In the genomic region with DNA sequence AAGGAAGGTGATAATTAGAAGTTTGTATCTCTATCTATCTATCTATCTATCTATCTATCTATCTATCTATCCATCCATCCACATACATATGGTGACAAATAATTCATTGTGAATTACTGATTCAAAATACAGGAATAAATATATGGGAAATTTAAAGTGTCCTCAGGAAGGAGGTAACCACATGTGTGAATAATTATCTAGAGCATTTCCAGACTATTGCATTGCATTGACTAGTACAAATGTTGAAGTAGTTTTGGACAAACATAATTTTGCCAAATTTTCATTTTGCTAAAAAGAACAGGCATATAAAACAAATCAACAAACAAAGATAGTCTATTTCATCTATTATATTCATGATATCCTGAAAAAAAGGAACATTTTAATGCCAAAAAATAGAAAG, we compare ENCODE assay signal across 27 cellular contexts.
A peak's percentile ranks its signal among the peaks of the same experiment; 100 is the strongest.
DNase-seq lines count a peak whose midpoint lies in the region; ATAC-seq and TF ChIP-seq lines count a peak whose summit lies in the region.
"Had no signal": no experiment of that assay in that cellular context is flagged by ENCODE, and none has a peak within 500 bp of the region (broad histone marks: within the 10 kb centered on the region; RNA-seq: fewer than 3 reads in every experiment).

No MANE protein-coding gene starts in this region.

- H3K36me3 ChIP-seq in prostate gland: peaks cover 0 to 2% of the 10 kb centered on the region in 2 donors
- H3K36me3 ChIP-seq: neural progenitor cell had no signal

- H3K27ac Mint-ChIP-seq in effector memory CD8-positive, alpha-beta T cell: peak overlapping the region; percentile 50 to 89
- H3K27ac Mint-ChIP-seq: activated T-helper 1 cell treated with anti-CD3 and anti-CD28 coated beads, Interleukin-12 subunit alpha, Interleukin-12 subunit beta, Interleukin-2, Interleukin-4 antibody, amounts not matched to agents 30 ng/mL and 10 ng/mL and 1 ng/mL, durations not matched to agents 14 hours and 24 hours and 36 hours; dendritic cell treated with granulocyte-macrophage colony-stimulating factor and Interleukin-4, amounts not matched to agents 40 ng/mL and 50 ng/mL, for 4 days; neural progenitor cell had no signal

- ATAC-seq in effector memory CD8-positive, alpha-beta T cell (replicated peaks): no peak
- no peak for ATAC-seq in HG02840 (IDR thresholded peaks at IDR 0.05; ENCODE audit: low FRiP score, unreplicated experiment)
- ATAC-seq: activated CD8-positive, alpha-beta memory T cell treated with anti-CD3 and anti-CD28 coated beads, Interleukin-2, amount 10 ng/mL, durations not matched to agents 7 days and 5 days; HCT116; stimulated activated naive CD8-positive, alpha-beta T cell treated with anti-CD3 and anti-CD28 coated beads, Interleukin-15, Interleukin-2, amounts not matched to agents 100 U/mL and 50 U/mL, for 24 hours had no signal

- H3K9me3 ChIP-seq in prostate gland: no peaks in the 10 kb centered on the region
- H3K9me3 ChIP-seq: BLaER1, esophagus squamous epithelium had no signal

- H3K27me3 ChIP-seq in prostate gland (replicated peaks; ENCODE audit: insufficient read depth): no peaks in the 10 kb centered on the region
- H3K27me3 ChIP-seq: BLaER1, esophagus squamous epithelium, neural progenitor cell had no signal

- TF ChIP-seq POLR2A in prostate gland (IDR thresholded peaks at IDR 0.05): no peak

- no peaks in the 10 kb centered on the region for H3K27me3 Mint-ChIP-seq in effector memory CD8-positive, alpha-beta T cell
- H3K27me3 Mint-ChIP-seq: activated CD8-positive, alpha-beta memory T cell treated with anti-CD3 and anti-CD28 coated beads, Interleukin-2, amount 10 ng/mL, durations not matched to agents 7 days and 5 days; activated naive CD8-positive, alpha-beta T cell; dendritic cell treated with granulocyte-macrophage colony-stimulating factor and Interleukin-4, amounts not matched to agents 40 ng/mL and 50 ng/mL, for 4 days had no signal

- no peaks in the 10 kb centered on the region for H3K9me3 Mint-ChIP-seq in effector memory CD8-positive, alpha-beta T cell
- H3K9me3 Mint-ChIP-seq: activated T-helper 1 cell treated with anti-CD3 and anti-CD28 coated beads, Interleukin-12 subunit alpha, Interleukin-12 subunit beta, Interleukin-2, Interleukin-4 antibody, amounts not matched to agents 30 ng/mL and 10 ng/mL and 1 ng/mL, durations not matched to agents 14 hours and 24 hours and 36 hours; dendritic cell treated with granulocyte-macrophage colony-stimulating factor and Interleukin-4, amounts not matched to agents 40 ng/mL and 50 ng/mL, for 4 days; neural progenitor cell had no signal

- H3K4me1 ChIP-seq in prostate gland (replicated peaks): no peaks in the 10 kb centered on the region
- H3K4me1 ChIP-seq: BLaER1, esophagus squamous epithelium, neural progenitor cell had no signal

- H3K4me3 Mint-ChIP-seq in effector memory CD8-positive, alpha-beta T cell: no peak overlapping the region
- H3K4me3 Mint-ChIP-seq: activated CD8-positive, alpha-beta memory T cell treated with anti-CD3 and anti-CD28 coated beads, Interleukin-2, amount 10 ng/mL, durations not matched to agents 7 days and 5 days; activated naive CD8-positive, alpha-beta T cell; activated T-helper 1 cell treated with anti-CD3 and anti-CD28 coated beads, Interleukin-12 subunit alpha, Interleukin-12 subunit beta, Interleukin-2, Interleukin-4 antibody, amounts not matched to agents 30 ng/mL and 10 ng/mL and 1 ng/mL, durations not matched to agents 14 hours and 24 hours and 36 hours; dendritic cell treated with granulocyte-macrophage colony-stimulating factor and Interleukin-4, amounts not matched to agents 40 ng/mL and 50 ng/mL, for 4 days; neural progenitor cell had no signal

- DNase-seq in AG10803 (ENCODE audit: low read depth) (peak; percentile 37), GM03348 (ENCODE audit: low spot score) (peak; percentile 18), prostate gland (ENCODE audit: low spot score) (no peak), mesenteric fat pad (ENCODE audit: low spot score) (no peak), NCI-H226 (no peak)
- DNase-seq in effector memory CD8-positive, alpha-beta T cell: no peak
- DNase-seq: activated CD4-positive, CD25-positive, alpha-beta regulatory T cell; activated CD8-positive, alpha-beta memory T cell treated with anti-CD3 and anti-CD28 coated beads, Interleukin-2, amount 10 ng/mL, durations not matched to agents 7 days and 5 days; DND-41; esophagus squamous epithelium; islet precursor cell; NCI-H1105; NCI-H1930; NCI-H526; NK-92 treated with Interleukin-12 subunit alpha and Interleukin-12 subunit beta, amount 100 ng/mL, for 24 hours; PC-9; posterior cingulate gyrus; SIG-M5; stimulated activated CD4-positive, alpha-beta T cell treated with anti-CD3 and anti-CD28 coated beads, Interleukin-15, amount 100 ng/mL, for 24 hours; stimulated activated naive CD8-positive, alpha-beta T cell treated with anti-CD3 and anti-CD28 coated beads, Interleukin-15, Interleukin-2, amounts not matched to agents 100 U/mL and 50 U/mL, for 24 hours had no signal

- H3K4me3 ChIP-seq in AG10803 (ENCODE audit: low read length) (no peak overlapping the region), prostate gland (no peak overlapping the region)
- H3K4me3 ChIP-seq: BLaER1, esophagus squamous epithelium, neural progenitor cell, PC-9 had no signal

- H3K4me1 Mint-ChIP-seq in effector memory CD8-positive, alpha-beta T cell (ENCODE audit: low read depth in 2 of 2): peaks cover 6 to 29% of the 10 kb centered on the region in 2 donors
- H3K4me1 Mint-ChIP-seq: neural progenitor cell had no signal

- TF ChIP-seq CTCF in AG10803 (conservative IDR thresholded peaks at IDR 0.05; ENCODE audit: low read length) (no peak), prostate gland (IDR thresholded peaks at IDR 0.05) (no peak)

- intact Hi-C loops in prostate gland (cut with DNase I): no loop called here

- H3K27ac ChIP-seq in prostate gland: peak overlapping the region; percentile 65 to 68
- H3K27ac ChIP-seq: BLaER1, esophagus squamous epithelium, neural progenitor cell, PC-9 had no signal

- H3K36me3 Mint-ChIP-seq in effector memory CD8-positive, alpha-beta T cell (ENCODE audit: insufficient read depth): peaks cover 71% of the 10 kb centered on the region

Comparison
In these comparisons a context has a peak if more than half of its experiments do, and no peak if none do; other contexts are left out.
1. DNase-seq: peak in AG10803 (single experiment) and GM03348 (single experiment); none in effector memory CD8-positive, alpha-beta T cell (0 of 3), prostate gland (single experiment), mesenteric fat pad (single experiment) and NCI-H226 (single experiment).